In genomic region chr6:124753001-124753400, GRCh38 we compare ENCODE assay signal across 38 cellular contexts.
"Had no signal": no experiment of that assay in that cellular context is flagged by ENCODE, and none has a peak within 500 bp of the region (broad histone marks: within the 10 kb centered on the region; RNA-seq: fewer than 3 reads in every experiment).

No MANE protein-coding gene starts in this region.

- H3K4me1 Mint-ChIP-seq: activated naive CD4-positive, alpha-beta T cell treated with anti-CD3 and anti-CD28 coated beads, Interleukin-2, amount 10 ng/mL, durations not matched to agents 7 days and 5 days; activated naive CD4-positive, alpha-beta T cell treated with anti-CD3 and anti-CD28 coated beads, Interleukin-2, amount 50 U/mL, for 24 hours; activated naive CD8-positive, alpha-beta T cell treated with anti-CD3 and anti-CD28 coated beads for 36 hours; activated naive CD8-positive, alpha-beta T cell treated with anti-CD3 and anti-CD28 coated beads, Interleukin-2, amount 10 ng/mL, durations not matched to agents 7 days and 5 days; activated naive CD8-positive, alpha-beta T cell treated with anti-CD3 and anti-CD28 coated beads, Interleukin-2, amount 50 U/mL, for 24 hours; activated T-helper 17 cell treated with anti-CD3 and anti-CD28 coated beads, Interleukin-2, amount 50 U/mL, for 72 hours; central memory CD8-positive, alpha-beta T cell had no signal

- H3K4me3 Mint-ChIP-seq: activated naive CD4-positive, alpha-beta T cell treated with anti-CD3 and anti-CD28 coated beads for 36 hours; activated naive CD4-positive, alpha-beta T cell treated with anti-CD3 and anti-CD28 coated beads, Interleukin-2, amount 10 ng/mL, durations not matched to agents 7 days and 5 days; activated naive CD4-positive, alpha-beta T cell treated with anti-CD3 and anti-CD28 coated beads, Interleukin-2, amount 50 U/mL, for 24 hours; activated naive CD8-positive, alpha-beta T cell; activated naive CD8-positive, alpha-beta T cell treated with anti-CD3 and anti-CD28 coated beads for 36 hours; activated naive CD8-positive, alpha-beta T cell treated with anti-CD3 and anti-CD28 coated beads, Interleukin-2, amount 10 ng/mL, durations not matched to agents 7 days and 5 days; activated naive CD8-positive, alpha-beta T cell treated with anti-CD3 and anti-CD28 coated beads, Interleukin-2, amount 50 U/mL, for 24 hours; activated T-cell treated with anti-CD3 and anti-CD28 coated beads, Interleukin-2, amount 50 U/mL, for 24 hours; activated T-cell treated with anti-CD3 and anti-CD28 coated beads, Interleukin-2, amount 50 U/mL, for 4 hours; activated T-cell treated with anti-CD3 and anti-CD28 coated beads, Interleukin-2, amount 50 U/mL, for 72 hours; activated T-helper 1 cell treated with anti-CD3 and anti-CD28 coated beads, Interleukin-12 subunit alpha, Interleukin-12 subunit beta, Interleukin-2, Interleukin-4 antibody, amounts not matched to agents 30 ng/mL and 10 ng/mL and 1 ng/mL, durations not matched to agents 14 hours and 24 hours and 36 hours; activated T-helper 17 cell treated with anti-CD3 and anti-CD28 coated beads, Interleukin-2, amount 50 U/mL, for 72 hours; brain; central memory CD8-positive, alpha-beta T cell had no signal

- H3K27me3 ChIP-seq: adrenal gland, ascending aorta, body of pancreas, brain microvascular endothelial cell, breast epithelium, cardiac muscle cell had no signal

- H3K9me3 ChIP-seq: adrenal gland, ascending aorta, body of pancreas, breast epithelium had no signal

- H3K36me3 ChIP-seq: adrenal gland, ascending aorta, brain microvascular endothelial cell, breast epithelium, cardiac muscle cell had no signal

- H3K27ac ChIP-seq: adrenal gland, ascending aorta, body of pancreas, brain microvascular endothelial cell, breast epithelium, cardiac muscle cell had no signal

- DNase-seq: activated effector memory CD4-positive, alpha-beta T cell treated with anti-CD3 and anti-CD28 coated beads, Interleukin-2, amount 50 U/mL, for 16 hours; activated effector memory CD4-positive, alpha-beta T cell treated with Interleukin-2 at 50 U/mL for 16 hours; activated gamma-delta T cell; activated gamma-delta T cell treated with Interleukin-2 at 50 U/mL for 16 hours; activated naive CD4-positive, alpha-beta T cell; activated naive CD4-positive, alpha-beta T cell treated with anti-CD3 and anti-CD28 coated beads for 36 hours; activated naive CD4-positive, alpha-beta T cell treated with anti-CD3 and anti-CD28 coated beads, Interleukin-2, amount 10 ng/mL, durations not matched to agents 7 days and 5 days; activated naive CD4-positive, alpha-beta T cell treated with anti-CD3 and anti-CD28 coated beads, Interleukin-2, amount 50 U/mL, for 16 hours; activated naive CD4-positive, alpha-beta T cell treated with Interleukin-2 at 50 U/mL for 16 hours; activated naive CD8-positive, alpha-beta T cell treated with anti-CD3 and anti-CD28 coated beads for 36 hours; activated naive CD8-positive, alpha-beta T cell treated with anti-CD3 and anti-CD28 coated beads, Interleukin-2, amount 10 ng/mL, durations not matched to agents 7 days and 5 days; activated naive CD8-positive, alpha-beta T cell treated with anti-CD3 and anti-CD28 coated beads, Interleukin-2, amount 50 U/mL, for 24 hours; activated T-cell treated with anti-CD3 and anti-CD28 coated beads, Interleukin-2, amount 50 U/mL, for 1 hour; activated T-cell treated with anti-CD3 and anti-CD28 coated beads, Interleukin-2, amount 50 U/mL, for 24 hours; activated T-cell treated with anti-CD3 and anti-CD28 coated beads, Interleukin-2, amount 50 U/mL, for 4 hours; activated T-cell treated with anti-CD3 and anti-CD28 coated beads, Interleukin-2, amount 50 U/mL, for 48 hours; activated T-cell treated with anti-CD3 and anti-CD28 coated beads, Interleukin-2, amount 50 U/mL, for 72 hours; adrenal gland; amniotic stem cell; amygdala; anterior cingulate cortex; aorta; body of pancreas; brain microvascular endothelial cell; caudate nucleus; central memory CD4-positive, alpha-beta T cell; cerebellar nuclear complex had no signal

- H3K4me3 ChIP-seq: adrenal gland, ascending aorta, body of pancreas, breast epithelium, cardiac muscle cell had no signal

- H3K9me3 Mint-ChIP-seq: activated naive CD4-positive, alpha-beta T cell treated with anti-CD3 and anti-CD28 coated beads for 36 hours; activated naive CD4-positive, alpha-beta T cell treated with anti-CD3 and anti-CD28 coated beads, Interleukin-2, amount 10 ng/mL, durations not matched to agents 7 days and 5 days; activated naive CD4-positive, alpha-beta T cell treated with anti-CD3 and anti-CD28 coated beads, Interleukin-2, amount 50 U/mL, for 24 hours; activated naive CD4-positive, alpha-beta T cell treated with anti-CD3 and anti-CD28 coated beads, Interleukin-2, amount 50 U/mL, for 72 hours; activated naive CD8-positive, alpha-beta T cell treated with anti-CD3 and anti-CD28 coated beads for 36 hours; activated naive CD8-positive, alpha-beta T cell treated with anti-CD3 and anti-CD28 coated beads, Interleukin-2, amount 10 ng/mL, durations not matched to agents 7 days and 5 days; activated T-cell treated with anti-CD3 and anti-CD28 coated beads, Interleukin-2, amount 50 U/mL, for 24 hours; activated T-helper 2 cell treated with anti-CD3 and anti-CD28 coated beads, Interferon-gamma antibody, Interleukin-2, Interleukin-4, amounts not matched to agents 10 μg/mL and 5 μg/mL and 100 μg/mL, durations not matched to agents 14 hours and 24 hours and 36 hours had no signal

- H3K27me3 Mint-ChIP-seq: activated naive CD4-positive, alpha-beta T cell treated with anti-CD3 and anti-CD28 coated beads, Interleukin-2, amount 10 ng/mL, durations not matched to agents 7 days and 5 days; activated naive CD8-positive, alpha-beta T cell treated with anti-CD3 and anti-CD28 coated beads for 36 hours; activated naive CD8-positive, alpha-beta T cell treated with anti-CD3 and anti-CD28 coated beads, Interleukin-2, amount 10 ng/mL, durations not matched to agents 7 days and 5 days; activated naive CD8-positive, alpha-beta T cell treated with anti-CD3 and anti-CD28 coated beads, Interleukin-2, amount 50 U/mL, for 24 hours; activated T-cell treated with anti-CD3 and anti-CD28 coated beads, Interleukin-2, amount 50 U/mL, for 24 hours; brain; central memory CD8-positive, alpha-beta T cell had no signal

- H3K4me1 ChIP-seq: adrenal gland, ascending aorta, body of pancreas, breast epithelium had no signal

- H3K27ac Mint-ChIP-seq: activated naive CD4-positive, alpha-beta T cell treated with anti-CD3 and anti-CD28 coated beads for 36 hours; activated naive CD4-positive, alpha-beta T cell treated with anti-CD3 and anti-CD28 coated beads, Interleukin-2, amount 10 ng/mL, durations not matched to agents 7 days and 5 days; activated naive CD4-positive, alpha-beta T cell treated with anti-CD3 and anti-CD28 coated beads, Interleukin-2, amount 50 U/mL, for 24 hours; activated naive CD4-positive, alpha-beta T cell treated with anti-CD3 and anti-CD28 coated beads, Interleukin-2, amount 50 U/mL, for 72 hours; activated naive CD8-positive, alpha-beta T cell; activated naive CD8-positive, alpha-beta T cell treated with anti-CD3 and anti-CD28 coated beads for 36 hours; activated naive CD8-positive, alpha-beta T cell treated with anti-CD3 and anti-CD28 coated beads, Interleukin-2, amount 10 ng/mL, durations not matched to agents 7 days and 5 days; activated naive CD8-positive, alpha-beta T cell treated with anti-CD3 and anti-CD28 coated beads, Interleukin-2, amount 50 U/mL, for 24 hours; activated T-cell treated with anti-CD3 and anti-CD28 coated beads, Interleukin-2, amount 50 U/mL, for 24 hours; activated T-cell treated with anti-CD3 and anti-CD28 coated beads, Interleukin-2, amount 50 U/mL, for 72 hours; activated T-helper 1 cell treated with anti-CD3 and anti-CD28 coated beads, Interleukin-12 subunit alpha, Interleukin-12 subunit beta, Interleukin-2, Interleukin-4 antibody, amounts not matched to agents 30 ng/mL and 10 ng/mL and 1 ng/mL, durations not matched to agents 14 hours and 24 hours and 36 hours; activated T-helper 17 cell treated with anti-CD3 and anti-CD28 coated beads, Interleukin-2, amount 50 U/mL, for 72 hours; activated T-helper 2 cell treated with anti-CD3 and anti-CD28 coated beads, Interferon-gamma antibody, Interleukin-2, Interleukin-4, amounts not matched to agents 10 μg/mL and 5 μg/mL and 100 μg/mL, durations not matched to agents 14 hours and 24 hours and 36 hours; brain had no signal

- H3K36me3 Mint-ChIP-seq: activated naive CD4-positive, alpha-beta T cell treated with anti-CD3 and anti-CD28 coated beads, Interleukin-2, amount 10 ng/mL, durations not matched to agents 7 days and 5 days; activated naive CD4-positive, alpha-beta T cell treated with anti-CD3 and anti-CD28 coated beads, Interleukin-2, amount 50 U/mL, for 24 hours; activated naive CD4-positive, alpha-beta T cell treated with anti-CD3 and anti-CD28 coated beads, Interleukin-2, amount 50 U/mL, for 72 hours; activated naive CD8-positive, alpha-beta T cell; activated naive CD8-positive, alpha-beta T cell treated with anti-CD3 and anti-CD28 coated beads for 36 hours; activated naive CD8-positive, alpha-beta T cell treated with anti-CD3 and anti-CD28 coated beads, Interleukin-2, amount 10 ng/mL, durations not matched to agents 7 days and 5 days; brain had no signal
